Comparison of ENCODE assay signal across 25 cellular contexts in genomic region chrX:88621278-88621677, GRCh38.
"Had no signal": no experiment of that assay in that cellular context is flagged by ENCODE, and none has a peak within 500 bp of the region (broad histone marks: within the 10 kb centered on the region; RNA-seq: fewer than 3 reads in every experiment).

No MANE protein-coding gene starts in this region.

- H3K27ac ChIP-seq: neural progenitor cell, ovary, parathyroid adenoma, psoas muscle, right lobe of liver, sigmoid colon, stomach, thoracic aorta, thyroid gland, tibial nerve, upper lobe of left lung, vagina had no signal

- H3K4me2 ChIP-seq: neural progenitor cell had no signal

- H3K79me2 ChIP-seq: parathyroid adenoma had no signal

- H3K4me3 ChIP-seq: neural progenitor cell, ovary, psoas muscle, right lobe of liver, sigmoid colon, stomach, thoracic aorta, thyroid gland, tibial nerve, upper lobe of left lung, vagina had no signal

- H2AFZ ChIP-seq: neural progenitor cell, parathyroid adenoma had no signal

- H3K9me3 ChIP-seq: ovary, psoas muscle, right lobe of liver, sigmoid colon, stomach, thoracic aorta, thyroid gland, tibial nerve, upper lobe of left lung, vagina had no signal

- H3K4me1 ChIP-seq: neural progenitor cell, parathyroid adenoma, psoas muscle, right lobe of liver, sigmoid colon, stomach, thyroid gland, tibial nerve, upper lobe of left lung, vagina had no signal

- H3K27me3 ChIP-seq: neural progenitor cell, ovary, right lobe of liver, sigmoid colon, stomach, thyroid gland, tibial nerve, upper lobe of left lung, vagina had no signal

- ATAC-seq: psoas muscle; right cardiac atrium; right lobe of liver; stimulated activated effector memory CD8-positive, alpha-beta T cell treated with anti-CD3 and anti-CD28 coated beads, Interleukin-12 subunit alpha, Interleukin-12 subunit beta, amount 100 ng/mL, for 72 hours; stimulated activated naive B cell treated with anti-CD40 and anti-IgM and Interleukin-4, amounts not matched to agents 10 μg/mL and 1 μg/mL and 100 μg/mL, for 72 hours had no signal

- H3K36me3 ChIP-seq: neural progenitor cell, ovary, right lobe of liver, sigmoid colon, stomach, thoracic aorta, thyroid gland, tibial nerve, upper lobe of left lung, vagina had no signal

- DNase-seq: occipital lobe; ovary; posterior cingulate gyrus; psoas muscle; right cardiac atrium; right lobe of liver; sigmoid colon; small intestine; stimulated activated CD4-positive, alpha-beta T cell treated with anti-CD3 and anti-CD28 coated beads, Interleukin-15, amount 100 ng/mL, for 24 hours; stimulated activated CD4-positive, alpha-beta T cell treated with anti-CD3 and anti-CD28 coated beads, Interleukin-2, amount 100 ng/mL, for 24 hours; stimulated activated CD4-positive, alpha-beta T cell treated with anti-CD3 and anti-CD28 coated beads, Interleukin-2, amount 100 ng/mL, for 48 hours; stimulated activated CD4-positive, alpha-beta T cell treated with anti-CD3 and anti-CD28 coated beads, Interleukin-4, amount 100 ng/mL, for 24 hours; stimulated activated naive B cell treated with anti-CD40 and anti-IgM and Interleukin-4, amounts not matched to agents 10 μg/mL and 1 μg/mL and 100 μg/mL, for 72 hours; stimulated activated naive CD4-positive, alpha-beta T cell treated with Interleukin-2 at 50 U/mL for 16 hours; stomach; thyroid gland; trophoblast cell; upper lobe of left lung had no signal

- H3K9ac ChIP-seq: neural progenitor cell, parathyroid adenoma had no signal

- FAIRE-seq: urothelium cell line had no signal
